In the genomic region with DNA sequence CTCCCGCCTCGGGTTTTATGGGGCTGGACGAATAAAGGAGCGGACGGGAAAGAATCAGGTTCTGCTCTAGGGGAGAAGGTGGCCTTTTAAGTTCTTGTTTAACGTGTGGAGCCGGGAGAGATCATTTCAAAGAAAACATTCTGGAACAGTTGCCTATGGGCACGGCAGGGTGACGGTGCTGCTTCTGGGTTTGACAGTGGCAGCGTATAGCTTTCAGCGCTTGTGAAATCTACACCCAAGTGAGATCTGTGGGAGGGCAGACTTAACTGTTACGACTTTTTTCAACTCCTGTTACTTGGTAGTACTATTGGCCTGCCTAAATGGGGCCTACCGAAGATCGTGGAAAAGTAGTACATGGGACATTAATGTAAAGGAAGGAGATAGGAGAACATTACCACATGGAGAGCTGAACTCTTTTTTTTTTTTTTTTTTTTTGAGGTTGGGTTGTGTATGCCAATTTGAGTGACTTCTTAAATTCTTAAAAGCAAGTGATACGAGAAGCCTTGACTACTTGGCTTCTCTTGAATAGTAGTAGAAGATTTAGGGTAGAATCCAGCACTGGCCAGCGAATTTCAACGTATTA, we compare ENCODE assay signal across 8 cellular contexts. TPM values are rescaled to one million over a fixed set of nuclear protein-coding genes. Genes with fewer than 3 reads are reported as not detected.
DNase-seq lines count a peak whose midpoint lies in the region; ATAC-seq, FAIRE-seq and TF ChIP-seq lines count a peak whose summit lies in the region.

No MANE protein-coding gene starts in this region.

- no peak for TF ChIP-seq CTCF in ascending aorta (IDR thresholded peaks at IDR 0.05)

- H3K4me1 ChIP-seq in ascending aorta, result peaks cover 11 to 32% of the 10 kb centered on the region in 2 donors
- H3K4me1 ChIP-seq in iPS DF 6.9 (ENCODE audit: control insufficient read depth, insufficient read depth, low read length), result no peaks in the 10 kb centered on the region; the same call in 1 of the 2 replicates
- peaks cover 0 to 14% of the 10 kb centered on the region in 2 donors for H3K4me1 ChIP-seq in small intestine (ENCODE audit: control insufficient read depth in 2 of 2, insufficient read depth in 1 of 2, low read depth in 1 of 2, low read length in 1 of 2)

- H3K36me3 ChIP-seq in ascending aorta, result no peaks in the 10 kb centered on the region
- no peaks in the 10 kb centered on the region for H3K36me3 ChIP-seq in iPS DF 6.9 (ENCODE audit: control insufficient read depth, insufficient read depth, low read length)
- no peaks in the 10 kb centered on the region for H3K36me3 ChIP-seq in small intestine (ENCODE audit: control insufficient read depth in 2 of 2, insufficient read depth in 2 of 2, low read length in 2 of 2)

- peak overlapping the region; percentile 99 for H3K27ac ChIP-seq in ascending aorta
- no peak overlapping the region for H3K27ac ChIP-seq in iPS DF 6.9 (ENCODE audit: low read length)
- peak overlapping the region; percentile 98 for H3K27ac ChIP-seq in small intestine (ENCODE audit: low read depth in 1 of 2, low read length in 1 of 2)

- peak; percentile 43 for ATAC-seq in GM21717 (IDR thresholded peaks at IDR 0.05; ENCODE audit: unreplicated experiment)

- H3K27me3 ChIP-seq in ascending aorta, result no peaks in the 10 kb centered on the region
- H3K27me3 ChIP-seq in iPS DF 6.9 (ENCODE audit: control insufficient read depth, insufficient read depth, low read length), result no peaks in the 10 kb centered on the region
- no peaks in the 10 kb centered on the region for H3K27me3 ChIP-seq in small intestine (ENCODE audit: control insufficient read depth in 2 of 2, insufficient read depth in 2 of 2, low read length in 2 of 2)

- H3K9me3 ChIP-seq in ascending aorta (no peaks in the 10 kb centered on the region), iPS DF 6.9 (ENCODE audit: control insufficient read depth, insufficient read depth, low read length) (no peaks in the 10 kb centered on the region), small intestine (ENCODE audit: control insufficient read depth, low read depth) (no peaks in the 10 kb centered on the region)

- DNase-seq in ELR (ENCODE audit: low read depth) (peak; percentile 79), SK-N-DZ (ENCODE audit: low spot score) (peak; percentile 59), ascending aorta (ENCODE audit: low spot score in 2 of 2) (peak in 1 of 2 donors; percentile 79), iPS DF 6.9 (ENCODE audit: low read depth, low spot score) (no peak), small intestine (peak; percentile 74), NCI-H2196 treated with DMSO at 0.1 percent for 48 hours (lab: John Stamatoyannopoulos, UW; ENCODE audit: unreplicated experiment) (no peak)
- peak; percentile 88 for DNase-seq in Jurkat, Clone E6-1 (ENCODE audit: low read depth, low spot score)

- intact Hi-C loops in ascending aorta (cut with DNase I), result loop anchor here (5.0 to 10.0 kb wide), 2 partner anchors 40 to 72 kb away; no protein-coding TSS in a partner anchor

- no peak for FAIRE-seq in small intestine (lab: Jason Lieb, UNC)

- no CpG with 5 or more reads among the region's 17 CpGs for WGBS in iPS DF 6.9 (ENCODE audit: insufficient coverage, insufficient read length)
- WGBS in small intestine, 3 donors, result 0 to 1% (median 0%) methylated on average over 17 of the region's 17 CpGs

- H3K4me3 ChIP-seq in Jurkat, Clone E6-1 (ENCODE audit: low read length), result peak overlapping the region; percentile 68
- peak overlapping the region; percentile 67 to 84 for H3K4me3 ChIP-seq in ascending aorta
- H3K4me3 ChIP-seq in iPS DF 6.9 (ENCODE audit: low read length), result peak overlapping the region; percentile 85; the same call in 1 of the 2 replicates
- H3K4me3 ChIP-seq in small intestine (ENCODE audit: low read depth in 1 of 2, low read length in 2 of 2), result peak overlapping the region; percentile 73 to 84

RNA-seq across cellular contexts. Expression of gene USP47, which starts 0.7 kb away (rescaled TPM):
- polyA plus RNA-seq in Jurkat, Clone E6-1 (2012; ENCODE audit: insufficient read depth, insufficient read length), result 28.3 TPM
- polyA plus RNA-seq in SK-N-DZ (2014; cell fraction: cytosol; rRNA removed), result 23.4 and 28.2 TPM in 2 replicates
- 43.6 and 45.9 TPM in 2 replicates for polyA plus RNA-seq in SK-N-DZ (2014; cell fraction: nucleus; rRNA removed)
- 18.2 TPM for total RNA-seq in ascending aorta
- 10 to 100 TPM; 14.6 to 21.9 (median 19.0) TPM for polyA plus RNA-seq in small intestine

Comparison
In these comparisons a context has a peak if more than half of its experiments do, and no peak if none do; other contexts are left out.
1. DNase-seq: peak in ELR (single experiment), Jurkat, Clone E6-1 (single experiment), SK-N-DZ (single experiment) and small intestine (single experiment); none in iPS DF 6.9 (single experiment) and NCI-H2196 treated with DMSO at 0.1 percent for 48 hours (single experiment).
2. Peak in every context shown above with its lines, with median percentiles within 50 percentile points of each other: H3K4me3 ChIP-seq.